Comparison of ENCODE assay signal across 28 cellular contexts in genomic region chr3:51441282-51442030, GRCh38. TPM values are rescaled to one million over a fixed set of nuclear protein-coding genes. Genes with fewer than 3 reads are reported as not detected.
A peak's percentile ranks its signal among the peaks of the same experiment; 100 is the strongest.
DNase-seq lines count a peak whose midpoint lies in the region; ATAC-seq, FAIRE-seq and TF ChIP-seq lines count a peak whose summit lies in the region.
"Had no signal": no experiment of that assay in that cellular context is flagged by ENCODE, and none has a peak within 500 bp of the region (broad histone marks: within the 10 kb centered on the region; RNA-seq: fewer than 3 reads in every experiment).

No MANE protein-coding gene starts in this region.

- H3K27me3 Mint-ChIP-seq in activated CD8-positive, alpha-beta memory T cell treated with anti-CD3 and anti-CD28 coated beads, Interleukin-2, amount 10 ng/mL, durations not matched to agents 7 days and 5 days = no peaks in the 10 kb centered on the region
- H3K27me3 Mint-ChIP-seq in activated T-helper 1 cell treated with anti-CD3 and anti-CD28 coated beads, Interleukin-12 subunit alpha, Interleukin-12 subunit beta, Interleukin-2, Interleukin-4 antibody, amounts not matched to agents 30 ng/mL and 10 ng/mL and 1 ng/mL, durations not matched to agents 14 hours and 24 hours and 36 hours (ENCODE audit: insufficient read depth) = no peaks in the 10 kb centered on the region
- H3K27me3 Mint-ChIP-seq: activated naive CD4-positive, alpha-beta T cell treated with anti-CD3 and anti-CD28 coated beads, Interleukin-2, amount 50 U/mL, for 24 hours; type B pancreatic cell had no signal

- no peak for TF ChIP-seq POLR2A in HCT116 (IDR thresholded peaks at IDR 0.05; ENCODE audit: borderline replicate concordance, extremely low read depth, insufficient read depth, insufficient read length)
- TF ChIP-seq POLR2A in endothelial cell of umbilical vein (IDR thresholded peaks at IDR 0.05; ENCODE audit: low read depth, low read length) = no peak
- TF ChIP-seq POLR2A in sigmoid colon (IDR thresholded peaks at IDR 0.05) = no peak

- H3K4me2 ChIP-seq in HCT116 (ENCODE audit: low read length) (no peak overlapping the region), endothelial cell of umbilical vein (ENCODE audit: insufficient read depth, low read length) (no peak overlapping the region)

- H3K9ac ChIP-seq in HCT116 (ENCODE audit: low read length) (no peak overlapping the region), endothelial cell of umbilical vein (replicated peaks; ENCODE audit: extremely low read depth, insufficient read depth, low read length) (no peak overlapping the region)

- POLR2A ChIA-PET in HCT116 (lab: Charles Lee) (no interaction called here), endothelial cell of umbilical vein (lab: Charles Lee) (no interaction called here)

- H3K4me3 ChIP-seq in HCT116 (replicated peaks in 1 of 2; ENCODE audit: low read depth in 1 of 2, low read length in 2 of 2) = no peak overlapping the region
- H3K4me3 ChIP-seq in endothelial cell of umbilical vein (replicated peaks in 1 of 3; ENCODE audit: insufficient read depth in 1 of 3, low read depth in 1 of 3, low read length in 3 of 3) = no peak overlapping the region
- H3K4me3 ChIP-seq in sigmoid colon = no peak overlapping the region
- H3K4me3 ChIP-seq: dorsolateral prefrontal cortex, mucosa of descending colon, pancreas, Peyer's patch had no signal

- peaks cover 25% of the 10 kb centered on the region for H3K36me3 Mint-ChIP-seq in activated CD8-positive, alpha-beta memory T cell treated with anti-CD3 and anti-CD28 coated beads, Interleukin-2, amount 10 ng/mL, durations not matched to agents 7 days and 5 days
- H3K36me3 Mint-ChIP-seq in activated T-helper 1 cell treated with anti-CD3 and anti-CD28 coated beads, Interleukin-12 subunit alpha, Interleukin-12 subunit beta, Interleukin-2, Interleukin-4 antibody, amounts not matched to agents 30 ng/mL and 10 ng/mL and 1 ng/mL, durations not matched to agents 14 hours and 24 hours and 36 hours (ENCODE audit: low read depth) = peaks cover 24% of the 10 kb centered on the region

- H3K27ac Mint-ChIP-seq in activated CD8-positive, alpha-beta memory T cell treated with anti-CD3 and anti-CD28 coated beads, Interleukin-2, amount 10 ng/mL, durations not matched to agents 7 days and 5 days = peak overlapping the region; percentile 65
- H3K27ac Mint-ChIP-seq in activated T-helper 1 cell treated with anti-CD3 and anti-CD28 coated beads, Interleukin-12 subunit alpha, Interleukin-12 subunit beta, Interleukin-2, Interleukin-4 antibody, amounts not matched to agents 30 ng/mL and 10 ng/mL and 1 ng/mL, durations not matched to agents 14 hours and 24 hours and 36 hours = peak overlapping the region; percentile 32
- H3K27ac Mint-ChIP-seq: activated naive CD4-positive, alpha-beta T cell treated with anti-CD3 and anti-CD28 coated beads, Interleukin-2, amount 50 U/mL, for 24 hours; type B pancreatic cell had no signal

- H2AFZ ChIP-seq in HCT116 (ENCODE audit: low read depth, low read length, poor library complexity, severe bottlenecking) = no peak overlapping the region
- no peak overlapping the region for H2AFZ ChIP-seq in endothelial cell of umbilical vein (ENCODE audit: low read depth, low read length)

- no peak for FAIRE-seq in endothelial cell of umbilical vein (lab: Jason Lieb, UNC)
- FAIRE-seq: A204.1, kidney, pancreas had no signal

- BruUV-seq in HCT116 (replicated peaks; lab: Mats Ljungman, UMichigan) (TSS peak; percentile 37), endothelial cell of umbilical vein (replicated peaks; lab: Mats Ljungman, UMichigan) (TSS peak; percentile 53)

- H3K4me1 ChIP-seq in HCT116 (ENCODE audit: control insufficient read depth in 1 of 2, insufficient read depth in 2 of 2, low read length in 2 of 2) = no peaks in the 10 kb centered on the region
- H3K4me1 ChIP-seq in endothelial cell of umbilical vein (ENCODE audit: control insufficient read depth, extremely low read depth, insufficient read depth, low read length) = no peaks in the 10 kb centered on the region
- H3K4me1 ChIP-seq in sigmoid colon = no peaks in the 10 kb centered on the region
- H3K4me1 ChIP-seq: pancreas, Peyer's patch had no signal

- CTCF ChIA-PET in activated CD8-positive, alpha-beta memory T cell treated with anti-CD3 and anti-CD28 coated beads, Interleukin-2, amount 10 ng/mL, durations not matched to agents 7 days and 5 days (lab: Charles Lee) = no interaction called here
- CTCF ChIA-PET in HCT116 (lab: Charles Lee) = no interaction called here
- CTCF ChIA-PET in endothelial cell of umbilical vein (lab: Charles Lee) = no interaction called here

- H3K9me3 Mint-ChIP-seq in activated CD8-positive, alpha-beta memory T cell treated with anti-CD3 and anti-CD28 coated beads, Interleukin-2, amount 10 ng/mL, durations not matched to agents 7 days and 5 days (ENCODE audit: low read depth) = no peaks in the 10 kb centered on the region
- no peaks in the 10 kb centered on the region for H3K9me3 Mint-ChIP-seq in activated T-helper 1 cell treated with anti-CD3 and anti-CD28 coated beads, Interleukin-12 subunit alpha, Interleukin-12 subunit beta, Interleukin-2, Interleukin-4 antibody, amounts not matched to agents 30 ng/mL and 10 ng/mL and 1 ng/mL, durations not matched to agents 14 hours and 24 hours and 36 hours
- H3K9me3 Mint-ChIP-seq: activated naive CD4-positive, alpha-beta T cell treated with anti-CD3 and anti-CD28 coated beads, Interleukin-2, amount 50 U/mL, for 24 hours; type B pancreatic cell had no signal

- ATAC-seq in activated CD8-positive, alpha-beta memory T cell treated with anti-CD3 and anti-CD28 coated beads, Interleukin-2, amount 10 ng/mL, durations not matched to agents 7 days and 5 days = no peak
- no peak for ATAC-seq in HCT116
- no peak for ATAC-seq in GM21717 (IDR thresholded peaks at IDR 0.05; ENCODE audit: unreplicated experiment)
- ATAC-seq: mucosa of descending colon, pancreas, sciatic nerve had no signal

- intact Hi-C loops in HCT116 (cut with micrococcal nuclease) = no loop called here
- intact Hi-C loops in activated T-helper 1 cell treated with anti-CD3 and anti-CD28 coated beads, Interleukin-12 subunit alpha, Interleukin-12 subunit beta, Interleukin-2, Interleukin-4 antibody, amounts not matched to agents 30 ng/mL and 10 ng/mL and 1 ng/mL, durations not matched to agents 14 hours and 24 hours and 36 hours (cut with micrococcal nuclease) = no loop called here
- intact Hi-C loops in endothelial cell of umbilical vein (cut with micrococcal nuclease) = no loop called here
- intact Hi-C loops in sigmoid colon (cut with DNase I) = no loop called here

- no peak for DNase-seq in activated CD8-positive, alpha-beta memory T cell treated with anti-CD3 and anti-CD28 coated beads, Interleukin-2, amount 10 ng/mL, durations not matched to agents 7 days and 5 days
- no peak for DNase-seq in activated CD8-positive, alpha-beta memory T cell treated with anti-CD3 and anti-CD28 coated beads for 24 hours
- no peak for DNase-seq in HCT116 (ENCODE audit: low read depth, low spot score)
- DNase-seq in activated T-helper 1 cell treated with anti-CD3 and anti-CD28 coated beads, Interleukin-12 subunit alpha, Interleukin-12 subunit beta, Interleukin-2, Interleukin-4 antibody, amounts not matched to agents 30 ng/mL and 10 ng/mL and 1 ng/mL, durations not matched to agents 14 hours and 24 hours and 36 hours (ENCODE audit: low spot score) = no peak
- no peak for DNase-seq in endothelial cell of umbilical vein (ENCODE audit: low read depth, low spot score)
- DNase-seq in NCI-H2196 treated with DMSO at 0.1 percent for 48 hours (lab: John Stamatoyannopoulos, UW; ENCODE audit: unreplicated experiment) = no peak
- no peak for DNase-seq in sigmoid colon
- DNase-seq: activated CD4-positive, alpha-beta T cell treated with anti-CD3 and anti-CD28 coated beads for 1 hour; activated CD8-positive, alpha-beta memory T cell treated with anti-CD3 and anti-CD28 coated beads, Interleukin-2, amount 50 U/mL, for 4 hours; cerebellar nuclear complex; COR-L47; DMS79; dorsolateral prefrontal cortex; GF-D8; KG1; kidney; mucosa of descending colon; NCI-H1436; NCI-H510A treated with DMSO at 0.1 percent for 48 hours; NK-92 treated with Interleukin-12 subunit alpha and Interleukin-12 subunit beta, amount 100 ng/mL, for 24 hours; pancreas; Peyer's patch; stimulated activated CD4-positive, alpha-beta T cell treated with anti-CD3 and anti-CD28 coated beads, Interleukin-15, amount 100 ng/mL, for 24 hours had no signal

- H3K27ac ChIP-seq in HCT116 (ENCODE audit: low read depth, low read length) = no peak overlapping the region
- H3K27ac ChIP-seq in endothelial cell of umbilical vein (ENCODE audit: insufficient read depth, low read depth, low read length) = no peak overlapping the region
- H3K27ac ChIP-seq in sigmoid colon = no peak overlapping the region
- H3K27ac ChIP-seq: dorsolateral prefrontal cortex, pancreas, Peyer's patch had no signal

- H3K4me3 Mint-ChIP-seq in activated CD8-positive, alpha-beta memory T cell treated with anti-CD3 and anti-CD28 coated beads, Interleukin-2, amount 10 ng/mL, durations not matched to agents 7 days and 5 days = no peak overlapping the region
- peak overlapping the region; percentile 20 for H3K4me3 Mint-ChIP-seq in activated T-helper 1 cell treated with anti-CD3 and anti-CD28 coated beads, Interleukin-12 subunit alpha, Interleukin-12 subunit beta, Interleukin-2, Interleukin-4 antibody, amounts not matched to agents 30 ng/mL and 10 ng/mL and 1 ng/mL, durations not matched to agents 14 hours and 24 hours and 36 hours
- H3K4me3 Mint-ChIP-seq: activated naive CD4-positive, alpha-beta T cell treated with anti-CD3 and anti-CD28 coated beads, Interleukin-2, amount 50 U/mL, for 24 hours; type B pancreatic cell had no signal

- no peaks in the 10 kb centered on the region for H4K20me1 ChIP-seq in HCT116 (ENCODE audit: insufficient read depth)
- H4K20me1 ChIP-seq in endothelial cell of umbilical vein (replicated peaks; ENCODE audit: control insufficient read depth, extremely low read depth, insufficient read depth, low read length) = no peaks in the 10 kb centered on the region

- H3K79me2 ChIP-seq in HCT116 (ENCODE audit: insufficient read depth, low read length) (peaks cover 23% of the 10 kb centered on the region), endothelial cell of umbilical vein (ENCODE audit: control insufficient read depth, insufficient read depth, low read length) (peaks cover 1% of the 10 kb centered on the region)

- no peaks in the 10 kb centered on the region for H3K27me3 ChIP-seq in HCT116 (ENCODE audit: insufficient read depth, low read length)
- H3K27me3 ChIP-seq in endothelial cell of umbilical vein (ENCODE audit: control insufficient read depth in 2 of 2, insufficient read depth in 2 of 2, low read length in 2 of 2) = no peaks in the 10 kb centered on the region
- no peaks in the 10 kb centered on the region for H3K27me3 ChIP-seq in sigmoid colon
- H3K27me3 ChIP-seq: dorsolateral prefrontal cortex, pancreas, Peyer's patch had no signal

- dilution Hi-C loops in endothelial cell of umbilical vein (cut with MboI; ENCODE audit: extremely low pct_ligation_motif_present, low sequenced_read_pairs) = no loop called here

- TF ChIP-seq CTCF in HCT116 (IDR thresholded peaks at IDR 0.05 in 2 of 3, conservative IDR thresholded peaks at IDR 0.05 in 1 of 3; ENCODE audit: borderline replicate concordance in 1 of 3, insufficient read depth in 1 of 3, low read depth in 2 of 3, low read length in 2 of 3) (no peak), endothelial cell of umbilical vein (IDR thresholded peaks at IDR 0.05; ENCODE audit: extremely low read depth in 1 of 2, insufficient read depth in 1 of 2, low read depth in 1 of 2, low read length in 2 of 2) (no peak), sigmoid colon (IDR thresholded peaks at IDR 0.05) (no peak)

- no peaks in the 10 kb centered on the region for H3K9me1 ChIP-seq in endothelial cell of umbilical vein (replicated peaks; ENCODE audit: control insufficient read depth, extremely low read depth, insufficient read depth, low read length)

- H3K9me3 ChIP-seq in HCT116 (ENCODE audit: control insufficient read depth in 1 of 2, insufficient read depth in 1 of 2, low read depth in 1 of 2, low read length in 2 of 2) = no peaks in the 10 kb centered on the region
- no peaks in the 10 kb centered on the region for H3K9me3 ChIP-seq in endothelial cell of umbilical vein (replicated peaks; ENCODE audit: control insufficient read depth, insufficient read depth, low read length)
- no peaks in the 10 kb centered on the region for H3K9me3 ChIP-seq in sigmoid colon
- H3K9me3 ChIP-seq: mucosa of descending colon, pancreas, Peyer's patch had no signal

- RAD21 ChIA-PET in HCT116 (lab: Charles Lee; ENCODE audit: low non-redundant PET in 1 of 2, low total read pairs in 2 of 2, uncharacterized antibody in 2 of 2, unreplicated experiment in 2 of 2) = no interaction called here

- 90 to 94% methylated on average over 8 of the region's 8 CpGs for WGBS in sigmoid colon, 2 donors

- no peaks in the 10 kb centered on the region for H3K9me2 ChIP-seq in HCT116 (ENCODE audit: insufficient read depth)

- H3K36me3 ChIP-seq in HCT116 (ENCODE audit: control insufficient read depth in 1 of 2, insufficient read depth in 2 of 2, low read length in 2 of 2) = peaks cover 10 to 23% of the 10 kb centered on the region in 2 experiments; a peak in 3 of 4 replicates
- peaks cover 6 to 11% of the 10 kb centered on the region in 2 experiments for H3K36me3 ChIP-seq in endothelial cell of umbilical vein (ENCODE audit: control insufficient read depth in 2 of 2, extremely low read depth in 1 of 2, insufficient read depth in 2 of 2, low read length in 2 of 2)
- peaks cover 5 to 50% (median 21%) of the 10 kb centered on the region in 4 donors for H3K36me3 ChIP-seq in sigmoid colon

- TF ChIP-seq EP300 in sigmoid colon (IDR thresholded peaks at IDR 0.05) = no peak

- TF ChIP-seq RAD21 in HCT116 (IDR thresholded peaks at IDR 0.05; ENCODE audit: low read depth) = no peak

- peaks cover 8% of the 10 kb centered on the region for H3K4me1 Mint-ChIP-seq in activated CD8-positive, alpha-beta memory T cell treated with anti-CD3 and anti-CD28 coated beads, Interleukin-2, amount 10 ng/mL, durations not matched to agents 7 days and 5 days
- peaks cover 20% of the 10 kb centered on the region for H3K4me1 Mint-ChIP-seq in activated T-helper 1 cell treated with anti-CD3 and anti-CD28 coated beads, Interleukin-12 subunit alpha, Interleukin-12 subunit beta, Interleukin-2, Interleukin-4 antibody, amounts not matched to agents 30 ng/mL and 10 ng/mL and 1 ng/mL, durations not matched to agents 14 hours and 24 hours and 36 hours (ENCODE audit: low read depth)

RNA-seq across cellular contexts. Expression of gene RBM15B, which starts 50.4 kb away (rescaled TPM):
- 10 to 100 TPM; 28.7 to 36.1 TPM for total RNA-seq in activated CD8-positive, alpha-beta memory T cell treated with anti-CD3 and anti-CD28 coated beads, Interleukin-2, amount 10 ng/mL, durations not matched to agents 7 days and 5 days
- total RNA-seq in HCT116 (2021; ENCODE audit: unreplicated experiment) = 24.1 TPM
- 15.6 and 15.8 TPM in 2 replicates for polyA plus RNA-seq in HCT116 (2012)
- total RNA-seq in activated T-helper 1 cell treated with anti-CD3 and anti-CD28 coated beads, Interleukin-12 subunit alpha, Interleukin-12 subunit beta, Interleukin-2, Interleukin-4 antibody, amounts not matched to agents 30 ng/mL and 10 ng/mL and 1 ng/mL, durations not matched to agents 14 hours and 24 hours and 36 hours = 38.5 and 39.6 TPM in 2 replicates
- total RNA-seq in endothelial cell of umbilical vein = 38.3 and 39.1 TPM in 2 replicates
- 18.7 and 19.9 TPM in 2 replicates for polyA plus RNA-seq in endothelial cell of umbilical vein
- 16.9 and 20.6 TPM in 2 replicates for polyA plus RNA-seq in endothelial cell of umbilical vein (2011; cell fraction: cytosol; rRNA removed)
- 14.7 and 17.7 TPM in 2 replicates for polyA plus RNA-seq in endothelial cell of umbilical vein (2011; cell fraction: nucleus; rRNA removed)
- polyA plus RNA-seq in endothelial cell of umbilical vein (2012) = 20.8 and 23.6 TPM in 2 replicates
- polyA minus RNA-seq in endothelial cell of umbilical vein = 29.6 and 34.4 TPM in 2 replicates
- 18.7 TPM for polyA minus RNA-seq in endothelial cell of umbilical vein (2011; cell fraction: cytosol; rRNA and poly(A)+ RNA removed)
- polyA minus RNA-seq in endothelial cell of umbilical vein (2011; cell fraction: nucleus; rRNA and poly(A)+ RNA removed) = 21.9 and 25.6 TPM in 2 replicates
- 10 to 100 TPM; 18.9 to 29.5 (median 23.9) TPM for total RNA-seq in sigmoid colon
- polyA plus RNA-seq in sigmoid colon = 10 to 100 TPM in 2 of 3 donors, 1 to 10 TPM in 1; 9.6 to 19.5 (median 11.6) TPM

RNA-seq across cellular contexts. Expression of gene MANF, which starts 56.4 kb away (rescaled TPM):
- 100 to 1,000 TPM; 140 to 182 TPM for total RNA-seq in activated CD8-positive, alpha-beta memory T cell treated with anti-CD3 and anti-CD28 coated beads, Interleukin-2, amount 10 ng/mL, durations not matched to agents 7 days and 5 days
- 132 TPM for total RNA-seq in HCT116 (2021; ENCODE audit: unreplicated experiment)
- polyA plus RNA-seq in HCT116 (2012) = 95.1 and 99.2 TPM in 2 replicates
- 200 and 208 TPM in 2 replicates for total RNA-seq in activated T-helper 1 cell treated with anti-CD3 and anti-CD28 coated beads, Interleukin-12 subunit alpha, Interleukin-12 subunit beta, Interleukin-2, Interleukin-4 antibody, amounts not matched to agents 30 ng/mL and 10 ng/mL and 1 ng/mL, durations not matched to agents 14 hours and 24 hours and 36 hours
- 248 and 254 TPM in 2 replicates for total RNA-seq in endothelial cell of umbilical vein
- 66.4 and 100 TPM in 2 replicates for polyA plus RNA-seq in endothelial cell of umbilical vein
- 161 and 226 TPM in 2 replicates for polyA plus RNA-seq in endothelial cell of umbilical vein (2011; cell fraction: cytosol; rRNA removed)
- 65.6 and 105 TPM in 2 replicates for polyA plus RNA-seq in endothelial cell of umbilical vein (2011; cell fraction: nucleus; rRNA removed)
- polyA plus RNA-seq in endothelial cell of umbilical vein (2012) = 225 and 241 TPM in 2 replicates
- polyA minus RNA-seq in endothelial cell of umbilical vein = 29.4 and 33.2 TPM in 2 replicates
- polyA minus RNA-seq in endothelial cell of umbilical vein (2011; cell fraction: cytosol; rRNA and poly(A)+ RNA removed) = 22.0 TPM
- polyA minus RNA-seq in endothelial cell of umbilical vein (2011; cell fraction: nucleus; rRNA and poly(A)+ RNA removed) = 33.6 and 35.9 TPM in 2 replicates
- 10 to 100 TPM; 12.2 to 26.2 (median 20.5) TPM for total RNA-seq in sigmoid colon
- polyA plus RNA-seq in sigmoid colon = 100 to 1,000 TPM in 1 of 3 donors, 10 to 100 TPM in 2; 16.8 to 138 (median 28.2) TPM

RNA-seq across cellular contexts. Expression of gene DCAF1, which starts 58.4 kb away (rescaled TPM):
- total RNA-seq in activated CD8-positive, alpha-beta memory T cell treated with anti-CD3 and anti-CD28 coated beads, Interleukin-2, amount 10 ng/mL, durations not matched to agents 7 days and 5 days = 10 to 100 TPM; 34.9 to 41.7 TPM
- total RNA-seq in HCT116 (2021; ENCODE audit: unreplicated experiment) = 38.3 TPM
- polyA plus RNA-seq in HCT116 (2012) = 23.9 and 26.4 TPM in 2 replicates
- 45.3 and 46.3 TPM in 2 replicates for total RNA-seq in activated T-helper 1 cell treated with anti-CD3 and anti-CD28 coated beads, Interleukin-12 subunit alpha, Interleukin-12 subunit beta, Interleukin-2, Interleukin-4 antibody, amounts not matched to agents 30 ng/mL and 10 ng/mL and 1 ng/mL, durations not matched to agents 14 hours and 24 hours and 36 hours
- 21.1 and 22.0 TPM in 2 replicates for total RNA-seq in endothelial cell of umbilical vein
- 5.5 and 7.8 TPM in 2 replicates for polyA plus RNA-seq in endothelial cell of umbilical vein
- polyA plus RNA-seq in endothelial cell of umbilical vein (2011; cell fraction: cytosol; rRNA removed) = 8.1 and 9.2 TPM in 2 replicates
- 21.0 and 24.1 TPM in 2 replicates for polyA plus RNA-seq in endothelial cell of umbilical vein (2011; cell fraction: nucleus; rRNA removed)
- polyA plus RNA-seq in endothelial cell of umbilical vein (2012) = 10.7 and 14.9 TPM in 2 replicates
- polyA minus RNA-seq in endothelial cell of umbilical vein = 28.6 and 29.6 TPM in 2 replicates
- 19.4 TPM for polyA minus RNA-seq in endothelial cell of umbilical vein (2011; cell fraction: cytosol; rRNA and poly(A)+ RNA removed)
- 16.1 and 23.9 TPM in 2 replicates for polyA minus RNA-seq in endothelial cell of umbilical vein (2011; cell fraction: nucleus; rRNA and poly(A)+ RNA removed)
- 10 to 100 TPM; 16.4 to 20.6 (median 19.1) TPM for total RNA-seq in sigmoid colon
- polyA plus RNA-seq in sigmoid colon = 10 to 100 TPM in 1 of 3 donors, 1 to 10 TPM in 2; 4.2 to 13.9 (median 4.8) TPM
